In the genomic region with DNA sequence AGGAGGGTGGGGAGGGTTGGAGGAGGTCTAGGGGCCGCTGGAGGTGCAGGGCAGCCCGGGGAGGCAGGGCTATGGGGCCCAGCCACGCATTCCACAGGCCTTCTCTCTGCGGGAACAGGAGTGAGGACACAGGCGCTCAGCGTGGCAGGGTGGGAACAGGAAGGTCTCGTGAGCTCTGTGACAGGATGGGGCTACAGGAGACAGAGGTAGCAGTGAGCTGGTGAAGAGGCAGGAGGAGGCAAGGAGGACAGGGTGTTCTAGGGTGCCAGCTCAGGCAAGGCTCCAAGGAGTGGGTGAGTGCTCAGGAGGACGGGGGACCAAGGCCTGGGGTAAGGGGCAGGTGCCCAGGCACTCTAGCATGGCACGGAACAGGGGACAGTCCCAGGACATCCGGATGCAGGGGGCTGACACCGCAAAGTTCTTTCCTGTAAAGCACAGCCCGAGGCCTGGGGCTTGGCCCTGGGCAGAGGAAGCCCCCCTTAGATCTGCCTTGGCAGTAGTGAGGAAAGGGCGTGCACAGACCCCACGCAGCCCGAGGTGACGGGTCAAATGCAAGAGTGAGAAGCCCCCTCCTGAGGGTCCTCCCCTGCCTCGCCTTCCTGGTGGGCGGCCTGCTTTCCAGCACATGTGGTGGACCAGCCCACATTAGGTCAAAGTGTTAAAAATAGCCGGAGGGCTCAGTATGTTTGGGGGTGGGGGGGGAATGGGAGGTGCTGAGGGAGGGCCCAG, we compare ENCODE assay signal across 2 cellular contexts.
TF ChIP-seq lines count a peak whose summit lies in the region.

No MANE protein-coding gene starts in this region.

TF ChIP-seq in GM23338, 12 proteins besides CTCF, POLR2A, EP300 and RAD21:
- TF ChIP-seq STAT1 (IDR thresholded peaks at IDR 0.05; ENCODE audit: unreplicated experiment) (no peak), POLR2AphosphoS5 (IDR thresholded peaks at IDR 0.05; ENCODE audit: low read depth) (no peak), NANOG (IDR thresholded peaks at IDR 0.05; ENCODE audit: borderline replicate concordance) (no peak)

TF ChIP-seq in endothelial cell of umbilical vein, 7 proteins besides CTCF, POLR2A, EP300 and RAD21:
- TF ChIP-seq GATA2 (IDR thresholded peaks at IDR 0.05; ENCODE audit: insufficient read depth, insufficient read length, low read depth, low read length) (no peak), FOS (IDR thresholded peaks at IDR 0.05; ENCODE audit: borderline replicate concordance, insufficient read depth, low read length) (no peak), POLR2AphosphoS5 (IDR thresholded peaks at IDR 0.05; ENCODE audit: insufficient read depth, low read depth, low read length) (no peak), MYC (IDR thresholded peaks at IDR 0.05; ENCODE audit: low read depth, low read length) (no peak), EZH2 (IDR thresholded peaks at IDR 0.05; ENCODE audit: borderline replicate concordance, low read depth, low read length, severe bottlenecking) (no peak), JUN (IDR thresholded peaks at IDR 0.05; ENCODE audit: borderline replicate concordance, insufficient read depth, insufficient read length, low read depth) (no peak)
- TF ChIP-seq, protein P1, sequence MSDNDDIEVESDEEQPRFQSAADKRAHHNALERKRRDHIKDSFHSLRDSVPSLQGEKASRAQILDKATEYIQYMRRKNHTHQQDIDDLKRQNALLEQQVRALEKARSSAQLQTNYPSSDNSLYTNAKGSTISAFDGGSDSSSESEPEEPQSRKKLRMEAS (IDR thresholded peaks at IDR 0.05; ENCODE audit: insufficient read depth, insufficient read length), result no peak
TF ChIP-seq in endothelial cell of umbilical vein: peak in this region for 0.
